Comparison of ENCODE assay signal across 8 cellular contexts in genomic region chr3:153161138-153161713, GRCh38. TPM values are rescaled to one million over a fixed set of nuclear protein-coding genes. Genes with fewer than 3 reads are reported as not detected.
A peak's percentile ranks its signal among the peaks of the same experiment; 100 is the strongest.
DNase-seq lines count a peak whose midpoint lies in the region; ATAC-seq, FAIRE-seq and TF ChIP-seq lines count a peak whose summit lies in the region.

No MANE protein-coding gene starts in this region.

- CTCF ChIA-PET in activated CD4-positive, alpha-beta T cell treated with anti-CD3 and anti-CD28 coated beads for 36 hours (lab: Charles Lee), result interaction anchor here (0.7 to 2.0 kb wide), 8 partner anchors 49 to 433 kb away, joined by 3 to 6 read pairs (median 4); no protein-coding TSS in a partner anchor

- FAIRE-seq in colon (lab: Jason Lieb, UNC), result peak; percentile 49

- H3K4me1 Mint-ChIP-seq in activated CD4-positive, alpha-beta T cell treated with anti-CD3 and anti-CD28 coated beads for 36 hours, result peaks cover 32% of the 10 kb centered on the region

- in situ Hi-C loops in GM18951 (cut with MboI; ENCODE audit: low sequenced_read_pairs, unreplicated experiment), result no loop called here

- DNase-seq in AG08396 (ENCODE audit: low spot score) (peak; percentile 97), NCI-H446 (lab: John Stamatoyannopoulos, UW) (peak; percentile 95 to 97), kidney glomerular epithelial cell (lab: John Stamatoyannopoulos, UW) (peak; percentile 100)
- DNase-seq in activated CD4-positive, alpha-beta T cell treated with anti-CD3 and anti-CD28 coated beads for 36 hours, result peak; percentile 94
- peak; percentile 60 to 74 for DNase-seq in stimulated activated CD4-positive, alpha-beta T cell treated with anti-CD3 and anti-CD28 coated beads, Interleukin-1b, Interleukin-23, amount 100 ng/mL, for 1 hour (ENCODE audit: low read depth in 2 of 2)

- ATAC-seq in HG03175 (IDR thresholded peaks at IDR 0.05; ENCODE audit: unreplicated experiment), result peak; percentile 77
- ATAC-seq in activated CD4-positive, alpha-beta T cell treated with anti-CD3 and anti-CD28 coated beads for 36 hours, result peak; percentile 83

- no peaks in the 10 kb centered on the region for H3K9me3 Mint-ChIP-seq in activated CD4-positive, alpha-beta T cell treated with anti-CD3 and anti-CD28 coated beads for 36 hours (ENCODE audit: low read depth)

- H3K27ac Mint-ChIP-seq in activated CD4-positive, alpha-beta T cell treated with anti-CD3 and anti-CD28 coated beads for 36 hours, result peak overlapping the region; percentile 97

- POLR2A ChIA-PET in activated CD4-positive, alpha-beta T cell treated with anti-CD3 and anti-CD28 coated beads for 36 hours (lab: Charles Lee), result interaction anchor here (0.6 to 1.5 kb wide), 5 partner anchors 31 to 863 kb away, joined by 3 read pairs; no protein-coding TSS in a partner anchor

- no peaks in the 10 kb centered on the region for H3K27me3 Mint-ChIP-seq in activated CD4-positive, alpha-beta T cell treated with anti-CD3 and anti-CD28 coated beads for 36 hours

- intact Hi-C loops in activated CD4-positive, alpha-beta T cell treated with anti-CD3 and anti-CD28 coated beads for 36 hours (cut with DNase I, micrococcal nuclease), result loop anchor here (1.0 to 10.0 kb wide), 9 partner anchors 60 to 1959 kb away; partner anchors contain the start of genes DHX36 (in 1 of the 2) and GPR171 (in 1 of the 2)

- peak; percentile 26 for TF ChIP-seq POLR2A in GM18951 (IDR thresholded peaks at IDR 0.05; ENCODE audit: extremely low read depth, insufficient read depth, insufficient read length)

- peak overlapping the region; percentile 97 for H3K4me3 Mint-ChIP-seq in activated CD4-positive, alpha-beta T cell treated with anti-CD3 and anti-CD28 coated beads for 36 hours

- H3K36me3 Mint-ChIP-seq in activated CD4-positive, alpha-beta T cell treated with anti-CD3 and anti-CD28 coated beads for 36 hours (ENCODE audit: low read depth), result peaks cover 13% of the 10 kb centered on the region

RNA-seq across cellular contexts. Expression of gene RAP2B, which starts 0.8 kb away (rescaled TPM):
- total RNA-seq in activated CD4-positive, alpha-beta T cell treated with anti-CD3 and anti-CD28 coated beads for 36 hours, result 10 to 100 TPM; 10.4 TPM

Comparison
In these comparisons a context has a peak if more than half of its experiments do, and no peak if none do; other contexts are left out.
1. Peak in every context shown above with its lines: DNase-seq and ATAC-seq.